ENCODE assay signal across 8 cellular contexts in the genomic region with DNA sequence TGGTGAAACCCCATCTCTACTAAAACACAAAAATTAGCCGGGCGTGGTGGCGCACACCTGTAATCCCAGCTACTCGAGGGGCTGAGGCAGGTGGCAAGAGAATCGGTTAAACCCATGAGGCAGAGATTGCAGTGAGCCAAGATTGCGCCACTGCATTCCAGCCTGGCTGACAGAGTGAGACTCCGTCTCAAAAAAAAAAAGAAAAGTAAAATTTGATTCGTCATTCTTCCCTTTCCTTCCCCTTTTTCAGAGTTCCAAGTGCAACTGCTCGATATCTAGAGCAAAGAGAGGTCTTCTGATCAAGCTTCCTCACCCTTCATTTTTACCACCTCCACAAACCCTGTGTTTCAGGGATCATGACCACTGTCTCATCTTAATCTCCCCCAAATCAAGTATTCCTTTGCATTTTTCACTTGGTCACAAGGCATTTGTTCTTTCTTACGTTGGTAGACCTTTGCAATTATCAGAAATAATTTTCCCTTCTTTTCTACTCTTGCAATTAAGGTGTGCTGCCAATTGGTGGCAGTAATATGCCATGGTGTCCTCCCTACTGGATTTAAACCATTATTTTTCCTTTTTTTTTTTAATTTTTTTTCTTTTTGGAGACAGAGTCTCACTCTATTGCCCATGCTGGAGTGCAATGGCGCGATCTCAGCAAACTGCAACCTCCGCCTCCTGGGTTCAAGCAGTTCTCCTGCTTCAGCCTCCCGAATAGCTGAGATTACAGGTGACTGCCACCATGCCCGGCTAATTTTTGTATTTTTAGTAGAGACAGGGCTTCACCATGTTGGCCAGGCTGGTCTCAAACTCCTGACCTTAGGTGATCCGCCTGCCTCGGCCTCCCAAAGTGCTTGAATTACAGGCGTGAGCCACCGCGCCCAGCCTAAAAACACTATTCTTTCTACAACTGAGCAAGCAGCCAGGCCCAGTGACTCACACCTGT. TPM values are rescaled to one million over a fixed set of nuclear protein-coding genes. Genes with fewer than 3 reads are reported as not detected.
DNase-seq lines count a peak whose midpoint lies in the region; ATAC-seq and TF ChIP-seq lines count a peak whose summit lies in the region.
"Not testable (repeated sequence)": the region's sequence is repeated elsewhere in the genome, so short reads cannot be mapped to it uniquely, and the experiment has no call there.

No MANE protein-coding gene starts in this region.

- H3K27ac ChIP-seq in trophoblast cell (ENCODE audit: low read depth, low read length) = not testable (repeated sequence)

- WGBS in trophoblast cell (ENCODE audit: extremely low coverage, insufficient coverage, insufficient read length) = no CpG with 5 or more reads among the region's 20 CpGs

- H2BK120ac ChIP-seq in trophoblast cell (ENCODE audit: insufficient read depth, low read length, poor library complexity) = not testable (repeated sequence)

- H4K12ac ChIP-seq in trophoblast cell (ENCODE audit: low read depth, low read length) = not testable (repeated sequence)

- not testable (repeated sequence) for H3K79me2 ChIP-seq in trophoblast cell (ENCODE audit: control insufficient read depth, insufficient read depth, low read length, poor library complexity)

- DNase-seq in AG04449 (ENCODE audit: low read depth, low spot score); WTC11 (ENCODE audit: low spot score); kidney epithelial cell (ENCODE audit: low read depth): not testable (repeated sequence)
- DNase-seq in GM03348 (ENCODE audit: low spot score) (peak; percentile 21), KBM-7 (peak; percentile 94), OCI-M1 (lab: John Stamatoyannopoulos, UW) (peak; percentile 90), trophoblast cell (peak; percentile 29 to 63)

- CTCF ChIA-PET in AG04449 (lab: Yijun Ruan, JAX) (interaction anchor here (0.6 to 6.9 kb wide), 6 partner anchors 14 to 424 kb away, joined by 3 to 89 read pairs (median 4); no protein-coding TSS in a partner anchor), WTC11 (lab: Charles Lee) (interaction anchor here (0.6 to 4.7 kb wide), 2 partner anchors 256 to 485 kb away, joined by 6 to 38 read pairs; no protein-coding TSS in a partner anchor)

- not testable (repeated sequence) for H3K4me3 Mint-ChIP-seq in WTC11

- H3K4me3 ChIP-seq in AG04449 (ENCODE audit: low read depth, low read length); kidney epithelial cell (ENCODE audit: low read depth, low read length); trophoblast cell (ENCODE audit: low read depth, low read length): not testable (repeated sequence)

- H4K8ac ChIP-seq in trophoblast cell (ENCODE audit: low read depth, low read length) = not testable (repeated sequence)

- not testable (repeated sequence) for H2BK5ac ChIP-seq in trophoblast cell (ENCODE audit: low read depth, low read length, poor library complexity)

- H3K4me1 ChIP-seq in trophoblast cell (ENCODE audit: control insufficient read depth in 1 of 2, insufficient read depth in 2 of 2, low read length in 2 of 2) = not testable (repeated sequence)

- H3K14ac ChIP-seq in trophoblast cell (ENCODE audit: low read length) = not testable (repeated sequence)

- H3K4ac ChIP-seq in trophoblast cell (ENCODE audit: low read depth, low read length) = not testable (repeated sequence)

- H3K4me1 Mint-ChIP-seq in WTC11 = peaks cover 13% of the 10 kb centered on the region

- H3K9me3 ChIP-seq in trophoblast cell (ENCODE audit: insufficient read depth, low read depth, low read length) = not testable (repeated sequence)

- not testable (repeated sequence) for H3K36me3 ChIP-seq in kidney epithelial cell (ENCODE audit: control insufficient read depth, insufficient read depth, low read length); trophoblast cell (ENCODE audit: control insufficient read depth in 1 of 2, insufficient read depth in 2 of 2, low read length in 2 of 2)

- H4K91ac ChIP-seq in trophoblast cell (ENCODE audit: low read depth, low read length) = not testable (repeated sequence)

- H3K9ac ChIP-seq in trophoblast cell (ENCODE audit: low read length) = not testable (repeated sequence)

- peak overlapping the region; percentile 19; the same call in 1 of the 2 replicates for H3K27ac Mint-ChIP-seq in WTC11

- not testable (repeated sequence) for H2BK12ac ChIP-seq in trophoblast cell (ENCODE audit: low read length)

- not testable (repeated sequence) for H2AK5ac ChIP-seq in trophoblast cell (ENCODE audit: low read length)

- not testable (repeated sequence) for H2AFZ ChIP-seq in trophoblast cell (ENCODE audit: insufficient read depth, low read length, poor library complexity)

- POLR2A ChIA-PET in AG04449 (lab: Yijun Ruan, JAX); WTC11 (lab: Charles Lee): not testable (repeated sequence)

- not testable (repeated sequence) for H3K23ac ChIP-seq in trophoblast cell (ENCODE audit: low read length)

- peaks cover 10% of the 10 kb centered on the region for H3K27me3 Mint-ChIP-seq in WTC11 (ENCODE audit: low read depth)

- H3K36me3 Mint-ChIP-seq in WTC11 = peaks cover 20% of the 10 kb centered on the region

- peaks cover 26% of the 10 kb centered on the region for H3K9me3 Mint-ChIP-seq in WTC11

- TF ChIP-seq CTCF in AG04449 (IDR thresholded peaks at IDR 0.05; ENCODE audit: insufficient read depth, low read length, missing control alignments) (peak; percentile 8), WTC11 (IDR thresholded peaks at IDR 0.05) (0 out of 2 replicates have a peak, but pooled peaks have one; percentile 23), kidney epithelial cell (IDR thresholded peaks at IDR 0.05; ENCODE audit: insufficient read depth, low read length, poor library complexity, severe bottlenecking) (peak; percentile 41)

- H3K18ac ChIP-seq in trophoblast cell (ENCODE audit: low read length) = not testable (repeated sequence)

- H3K27me3 ChIP-seq in kidney epithelial cell (ENCODE audit: control insufficient read depth, insufficient read depth, low read length); trophoblast cell (ENCODE audit: insufficient read depth, low read length): not testable (repeated sequence)

- H3K79me1 ChIP-seq in trophoblast cell (ENCODE audit: low read length) = not testable (repeated sequence)

- in situ Hi-C loops in KBM-7 (cut with MboI; ENCODE audit: low pct_unique_long_range_greater_than_20kb, low sequenced_read_pairs) = loop anchor here (25.0 kb wide), 1 partner anchor 229 kb away; no protein-coding TSS in a partner anchor

- peak; percentile 61 for ATAC-seq in WTC11
- ATAC-seq in esophagus mucosa = peak; percentile 32

- not testable (repeated sequence) for H3K4me2 ChIP-seq in trophoblast cell (ENCODE audit: low read length)

TF ChIP-seq in WTC11, 78 proteins besides CTCF, POLR2A, EP300 and RAD21:
- TF ChIP-seq ZNF121 (CRISPR knock-in tag; IDR thresholded peaks at IDR 0.05) = 0 out of 2 replicates have a peak, but pooled peaks have one; percentile 3

RNA-seq across cellular contexts. Expression of a gene that starts 6.3 kb away (rescaled TPM):
- total RNA-seq in WTC11 (2021) (14.9 to 20.7 TPM (median 17.7 TPM) in 3 replicates), esophagus mucosa (19.3 TPM), kidney epithelial cell (20.7 and 22.0 TPM in 2 replicates)
- 13.3 and 13.7 TPM in 2 replicates for polyA plus RNA-seq in trophoblast cell (2013)
